Comparison of ENCODE assay signal across 8 cellular contexts in the genomic region with DNA sequence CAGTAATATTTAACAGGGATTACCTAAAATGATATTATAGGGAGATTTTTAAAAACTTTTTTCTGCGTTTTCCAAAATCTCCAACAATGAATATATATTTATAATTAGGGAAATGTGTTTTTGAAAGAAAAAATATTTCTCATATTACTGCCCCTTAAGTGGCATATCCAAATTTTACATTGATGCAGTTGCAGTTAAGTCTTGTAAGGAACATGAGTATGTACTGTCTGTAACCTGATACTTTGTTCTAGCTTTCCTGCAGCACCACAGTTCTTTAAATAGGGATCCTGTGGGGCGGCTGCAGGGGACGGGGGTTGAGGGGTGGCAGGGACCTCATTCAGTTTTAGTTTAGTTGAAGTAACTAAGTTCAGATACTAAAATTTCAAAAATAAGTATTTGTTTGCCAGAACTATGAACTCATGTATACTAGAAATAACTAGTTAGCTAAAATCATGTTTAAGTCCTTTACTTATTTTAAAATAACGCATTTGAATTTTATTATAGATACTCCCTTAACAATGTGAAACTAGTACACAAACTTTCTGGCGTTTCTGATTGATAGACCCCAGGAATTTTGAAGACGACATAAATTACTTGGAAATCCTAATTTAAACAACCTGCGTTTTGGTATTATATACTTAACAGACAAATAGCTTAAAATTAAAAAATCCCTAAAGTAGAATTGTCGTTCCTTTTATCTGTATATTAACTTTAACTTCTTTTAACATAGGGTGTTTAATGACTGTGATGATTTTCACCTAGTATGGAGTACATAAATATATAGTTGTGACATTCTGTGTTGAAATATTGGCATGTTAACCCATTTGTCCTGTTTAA. TPM values are rescaled to one million over a fixed set of nuclear protein-coding genes. Genes with fewer than 3 reads are reported as not detected.
DNase-seq lines count a peak whose midpoint lies in the region; ATAC-seq and TF ChIP-seq lines count a peak whose summit lies in the region.

No MANE protein-coding gene starts in this region.

- H3K4me2 ChIP-seq in BLaER1 = peak overlapping the region; percentile 73
- peak overlapping the region; percentile 70 for H3K4me2 ChIP-seq in OCI-LY3 (ENCODE audit: low read length)

- no peaks in the 10 kb centered on the region for H3K36me3 ChIP-seq in BLaER1
- H3K36me3 ChIP-seq in OCI-LY3 (replicated peaks; ENCODE audit: low read depth, low read length) = no peaks in the 10 kb centered on the region
- no peaks in the 10 kb centered on the region for H3K36me3 ChIP-seq in urinary bladder (ENCODE audit: insufficient read depth)

- WGBS in urinary bladder = 5% methylated on average over 8 of the region's 8 CpGs

- ATAC-seq in HG03196 (IDR thresholded peaks at IDR 0.05; ENCODE audit: unreplicated experiment) = peak; percentile 38

- H3K27me3 ChIP-seq in BLaER1 (no peaks in the 10 kb centered on the region), OCI-LY3 (ENCODE audit: low read depth, low read length) (no peaks in the 10 kb centered on the region)

- TF ChIP-seq CTCF in OCI-LY3 (IDR thresholded peaks at IDR 0.05; ENCODE audit: low read depth, low read length) (no peak), nephron (IDR thresholded peaks at IDR 0.05; ENCODE audit: unreplicated experiment in 3 of 3) (no peak)

- peaks cover 38% of the 10 kb centered on the region for H3K4me1 ChIP-seq in BLaER1
- peaks cover 18% of the 10 kb centered on the region for H3K4me1 ChIP-seq in OCI-LY3 (ENCODE audit: low read length)
- H3K4me1 ChIP-seq in urinary bladder (ENCODE audit: insufficient read depth) = no peaks in the 10 kb centered on the region

- peak overlapping the region; percentile 64 for H3K4me3 ChIP-seq in BLaER1
- H3K4me3 ChIP-seq in OCI-LY3 (ENCODE audit: low read length) = peak overlapping the region; percentile 73
- H3K4me3 ChIP-seq in urinary bladder (ENCODE audit: low read depth, low read length) = peak overlapping the region; percentile 59

- H4K20me1 ChIP-seq in BLaER1 (no peaks in the 10 kb centered on the region), OCI-LY3 (ENCODE audit: insufficient read depth, low read length) (no peaks in the 10 kb centered on the region)

- peak; percentile 58 for DNase-seq in activated T-cell treated with anti-CD3 and anti-CD28 coated beads, Interleukin-2, amount 50 U/mL, for 24 hours
- peak; percentile 82 for DNase-seq in fibroblast of peridontal ligament (ENCODE audit: extremely low read depth)

- TF ChIP-seq POLR2A in GM19193 (IDR thresholded peaks at IDR 0.05; ENCODE audit: extremely low read depth, insufficient read depth, insufficient read length) = peak; percentile 94

- H3K79me2 ChIP-seq in OCI-LY3 (ENCODE audit: low read length) = no peaks in the 10 kb centered on the region

- H3K27ac ChIP-seq in BLaER1 (peak overlapping the region; percentile 93), OCI-LY3 (ENCODE audit: low read length) (peak overlapping the region; percentile 75), urinary bladder (ENCODE audit: low read depth) (peak overlapping the region; percentile 59)

- no peak overlapping the region for H2AFZ ChIP-seq in OCI-LY3 (ENCODE audit: low read depth, low read length)

- H3K9ac ChIP-seq in BLaER1 (peak overlapping the region; percentile 77), OCI-LY3 (ENCODE audit: low read length) (peak overlapping the region; percentile 59)

- H3K27ac Mint-ChIP-seq in activated T-cell treated with anti-CD3 and anti-CD28 coated beads, Interleukin-2, amount 50 U/mL, for 24 hours = peak overlapping the region; percentile 100
- peak overlapping the region; percentile 91 to 98 (median 98) for H3K27ac Mint-ChIP-seq in nephron

- H3K36me3 Mint-ChIP-seq in activated T-cell treated with anti-CD3 and anti-CD28 coated beads, Interleukin-2, amount 50 U/mL, for 24 hours (ENCODE audit: low read depth) = peaks cover 4% of the 10 kb centered on the region
- H3K36me3 Mint-ChIP-seq in nephron (ENCODE audit: low read depth) = no peaks in the 10 kb centered on the region

- H3K4me1 Mint-ChIP-seq in activated T-cell treated with anti-CD3 and anti-CD28 coated beads, Interleukin-2, amount 50 U/mL, for 24 hours (ENCODE audit: low read depth) = peaks cover 57% of the 10 kb centered on the region
- H3K4me1 Mint-ChIP-seq in nephron = peaks cover 34% of the 10 kb centered on the region

- H3K9me3 ChIP-seq in BLaER1 (no peaks in the 10 kb centered on the region), OCI-LY3 (ENCODE audit: insufficient read depth, low read length) (no peaks in the 10 kb centered on the region)

- peak overlapping the region; percentile 86 for H3K4me3 Mint-ChIP-seq in activated T-cell treated with anti-CD3 and anti-CD28 coated beads, Interleukin-2, amount 50 U/mL, for 24 hours
- peak overlapping the region; percentile 86 to 94 (median 88) for H3K4me3 Mint-ChIP-seq in nephron

- no peaks in the 10 kb centered on the region for H3K27me3 Mint-ChIP-seq in activated T-cell treated with anti-CD3 and anti-CD28 coated beads, Interleukin-2, amount 50 U/mL, for 24 hours
- H3K27me3 Mint-ChIP-seq in nephron (ENCODE audit: low read depth) = no peaks in the 10 kb centered on the region

- H3K9me3 Mint-ChIP-seq in activated T-cell treated with anti-CD3 and anti-CD28 coated beads, Interleukin-2, amount 50 U/mL, for 24 hours = no peaks in the 10 kb centered on the region
- no peaks in the 10 kb centered on the region for H3K9me3 Mint-ChIP-seq in nephron

RNA-seq across cellular contexts. Expression of gene DNAJB4, which starts 0.6 kb away (rescaled TPM):
- total RNA-seq in urinary bladder = 67.1 TPM
- 34.7 TPM for polyA plus RNA-seq in urinary bladder

RNA-seq across cellular contexts. Expression of gene FUBP1, which starts 25.2 kb away (rescaled TPM):
- total RNA-seq in urinary bladder = 315 TPM
- 55.8 TPM for polyA plus RNA-seq in urinary bladder

RNA-seq across cellular contexts. Expression of gene GIPC2, which starts 41.7 kb away (rescaled TPM):
- 4.4 TPM for total RNA-seq in urinary bladder
- 2.5 TPM for polyA plus RNA-seq in urinary bladder

Comparison
In these comparisons a context has a peak if more than half of its experiments do, and no peak if none do; other contexts are left out.
1. Peak in every context shown above with its lines: DNase-seq, ATAC-seq, H3K4me3 ChIP-seq and H3K27ac ChIP-seq.